13 cellular contexts compared by ENCODE assay signal in the genomic region with DNA sequence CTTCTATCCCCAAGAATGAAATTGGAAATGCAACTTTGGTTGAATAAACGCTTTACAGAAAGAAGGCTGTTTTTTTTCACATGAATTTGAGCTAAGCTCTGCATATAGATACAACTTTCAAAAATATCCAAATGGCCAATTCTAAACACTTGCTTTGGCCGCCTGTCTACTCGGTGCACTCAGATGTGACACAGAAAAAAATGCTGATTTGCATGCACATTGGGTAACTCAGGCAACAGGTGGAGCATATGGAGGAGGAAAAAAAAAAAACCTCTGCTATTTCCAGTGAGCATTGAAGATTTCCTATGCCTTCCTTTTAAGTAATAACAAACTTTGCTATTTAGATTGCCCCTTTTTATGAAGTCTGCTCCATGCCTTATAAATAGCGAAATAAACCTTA.
"Had no signal": no experiment of that assay in that cellular context is flagged by ENCODE, and none has a peak within 500 bp of the region (broad histone marks: within the 10 kb centered on the region; RNA-seq: fewer than 3 reads in every experiment).

No MANE protein-coding gene starts in this region.

- H3K4me3 ChIP-seq: lower lobe of right lung, skin epidermis, thyroid gland had no signal

- H3K9me3 ChIP-seq: lower lobe of right lung, thyroid gland had no signal

- H3K79me2 ChIP-seq: parathyroid adenoma had no signal

- DNase-seq: activated CD4-positive, alpha-beta T cell treated with anti-CD3 and anti-CD28 coated beads, Interleukin-2, amount 50 U/mL, for 48 hours; activated CD4-positive, CD25-positive, alpha-beta regulatory T cell treated with anti-CD3 and anti-CD28 coated beads, Interleukin-2, amount 50 U/mL, for 72 hours; activated CD8-positive, alpha-beta memory T cell treated with anti-CD3 and anti-CD28 coated beads, Interleukin-2, amount 10 ng/mL, durations not matched to agents 7 days and 5 days; activated effector memory CD4-positive, alpha-beta T cell treated with Interleukin-2 at 50 U/mL for 16 hours; activated T-cell treated with anti-CD3 and anti-CD28 coated beads, Interleukin-2, amount 50 U/mL, for 24 hours; dermis blood vessel endothelial cell; hypothalamus; lower lobe of right lung; midbrain; naive B cell; thyroid gland had no signal

- H3K27me3 ChIP-seq: thyroid gland had no signal

- H3K36me3 ChIP-seq: lower lobe of right lung, thyroid gland had no signal

- H3K4me1 ChIP-seq: lower lobe of right lung, parathyroid adenoma, thyroid gland had no signal

- H3K27ac ChIP-seq: lower lobe of right lung, parathyroid adenoma, skin epidermis, thyroid gland had no signal

- ATAC-seq: activated CD8-positive, alpha-beta memory T cell treated with anti-CD3 and anti-CD28 coated beads, Interleukin-2, amount 10 ng/mL, durations not matched to agents 7 days and 5 days; lower lobe of right lung had no signal
